ENCODE assay signal across 1 cellular context in genomic region chr2:130336877-130337734, GRCh38.
TF ChIP-seq lines count a peak whose summit lies in the region.

No MANE protein-coding gene starts in this region.

TF ChIP-seq in endothelial cell of umbilical vein, 7 proteins besides CTCF, POLR2A, EP300 and RAD21 (continued from another document):
- TF ChIP-seq JUN (IDR thresholded peaks at IDR 0.05; ENCODE audit: borderline replicate concordance, insufficient read depth, insufficient read length, low read depth), result no peak
- no peak for TF ChIP-seq EZH2 (IDR thresholded peaks at IDR 0.05; ENCODE audit: borderline replicate concordance, low read depth, low read length, severe bottlenecking)
TF ChIP-seq in endothelial cell of umbilical vein: peak in this region for 2.
